ENCODE assay signal across 36 cellular contexts in genomic region chr20:8079976-8080375, GRCh38.
"Had no signal": no experiment of that assay in that cellular context is flagged by ENCODE, and none has a peak within 500 bp of the region (broad histone marks: within the 10 kb centered on the region; RNA-seq: fewer than 3 reads in every experiment).

No MANE protein-coding gene starts in this region.

- H3K27me3 ChIP-seq: ascending aorta, cardiac muscle cell had no signal

- H3K4me1 ChIP-seq: ascending aorta had no signal

- H3K27ac ChIP-seq: ascending aorta, cardiac muscle cell, VCaP had no signal

- H3K9me3 ChIP-seq: ascending aorta had no signal

- H3K36me3 ChIP-seq: ascending aorta, cardiac muscle cell had no signal

- DNase-seq: activated B cell treated with CpG ODN at 0.5 μM for 24 hours; activated CD4-positive, alpha-beta memory T cell treated with anti-CD3 and anti-CD28 coated beads for 36 hours; activated CD4-positive, alpha-beta T cell treated with anti-CD3 and anti-CD28 coated beads for 4 hours; activated CD4-positive, alpha-beta T cell treated with anti-CD3 and anti-CD28 coated beads, Interleukin-2, amount 10 ng/mL, durations not matched to agents 24 days and 14 days; activated CD4-positive, alpha-beta T cell treated with anti-CD3 and anti-CD28 coated beads, Interleukin-2, amount 50 U/mL, for 1 hour; activated CD4-positive, alpha-beta T cell treated with anti-CD3 and anti-CD28 coated beads, Interleukin-2, amount 50 U/mL, for 4 hours; activated CD4-positive, CD25-positive, alpha-beta regulatory T cell treated with anti-CD3 and anti-CD28 coated beads, Interleukin-2, amount 50 U/mL, for 72 hours; activated CD8-positive, alpha-beta memory T cell treated with anti-CD3 and anti-CD28 coated beads, Interleukin-2, amount 50 U/mL, for 4 hours; activated CD8-positive, alpha-beta T cell treated with anti-CD3 and anti-CD28 coated beads for 36 hours; activated effector memory CD4-positive, alpha-beta T cell treated with anti-CD3 and anti-CD28 coated beads, Interleukin-2, amount 50 U/mL, for 16 hours; activated gamma-delta T cell treated with Interleukin-2 at 50 U/mL for 16 hours; activated naive CD4-positive, alpha-beta T cell; activated naive CD4-positive, alpha-beta T cell treated with anti-CD3 and anti-CD28 coated beads for 36 hours; activated naive CD4-positive, alpha-beta T cell treated with anti-CD3 and anti-CD28 coated beads, Interleukin-2, amount 50 U/mL, for 16 hours; activated naive CD8-positive, alpha-beta T cell treated with anti-CD3 and anti-CD28 coated beads for 36 hours; activated T-cell treated with anti-CD3 and anti-CD28 coated beads for 4 hours; activated T-cell treated with anti-CD3 and anti-CD28 coated beads, Interleukin-2, amount 50 U/mL, for 1 hour; activated T-cell treated with anti-CD3 and anti-CD28 coated beads, Interleukin-2, amount 50 U/mL, for 4 hours; activated T-cell treated with anti-CD3 and anti-CD28 coated beads, Interleukin-2, amount 50 U/mL, for 72 hours; amygdala; anterior cingulate cortex; caudate nucleus; cerebellar nuclear complex; T-helper 1 cell; T-helper 2 cell; T-helper 9 cell had no signal

- H3K4me3 Mint-ChIP-seq: activated B cell treated with CpG ODN at 0.5 μM for 24 hours; activated CD4-positive, alpha-beta memory T cell treated with anti-CD3 and anti-CD28 coated beads for 36 hours; activated CD4-positive, alpha-beta T cell treated with anti-CD3 and anti-CD28 coated beads, Interleukin-2, amount 10 ng/mL, durations not matched to agents 24 days and 14 days; activated CD8-positive, alpha-beta T cell treated with anti-CD3 and anti-CD28 coated beads for 36 hours; activated naive CD4-positive, alpha-beta T cell treated with anti-CD3 and anti-CD28 coated beads for 36 hours; activated naive CD8-positive, alpha-beta T cell treated with anti-CD3 and anti-CD28 coated beads for 36 hours; activated T-cell treated with anti-CD3 and anti-CD28 coated beads, Interleukin-2, amount 50 U/mL, for 4 hours; activated T-cell treated with anti-CD3 and anti-CD28 coated beads, Interleukin-2, amount 50 U/mL, for 72 hours; activated T-helper 1 cell treated with anti-CD3 and anti-CD28 coated beads, Interleukin-12 subunit alpha, Interleukin-12 subunit beta, Interleukin-2, Interleukin-4 antibody, amounts not matched to agents 30 ng/mL and 10 ng/mL and 1 ng/mL, durations not matched to agents 14 hours and 24 hours and 36 hours; activated T-helper 17 cell treated with anti-CD3 and anti-CD28 coated beads, Interleukin-2, amount 50 U/mL, for 72 hours; brain; central memory CD8-positive, alpha-beta T cell; T-helper 1 cell treated with Interleukin-12 subunit alpha and Interleukin-12 subunit beta and Interleukin-4 antibody, amounts not matched to agents 30 μg/mL and 1 μg/mL, for 36 hours; T-helper 2 cell treated with Interferon-gamma antibody and Interleukin-4, amounts not matched to agents 5 μg/mL and 100 μg/mL, for 36 hours had no signal

- H3K36me3 Mint-ChIP-seq: activated CD4-positive, alpha-beta memory T cell treated with anti-CD3 and anti-CD28 coated beads for 36 hours; activated naive CD4-positive, alpha-beta T cell treated with anti-CD3 and anti-CD28 coated beads, Interleukin-2, amount 50 U/mL, for 72 hours; activated naive CD8-positive, alpha-beta T cell treated with anti-CD3 and anti-CD28 coated beads for 36 hours; brain had no signal

- H3K9me3 Mint-ChIP-seq: activated B cell treated with CpG ODN at 0.5 μM for 24 hours; activated CD4-positive, alpha-beta memory T cell treated with anti-CD3 and anti-CD28 coated beads for 36 hours; activated CD4-positive, alpha-beta T cell treated with anti-CD3 and anti-CD28 coated beads, Interleukin-2, amount 10 ng/mL, durations not matched to agents 24 days and 14 days; activated CD8-positive, alpha-beta T cell treated with anti-CD3 and anti-CD28 coated beads for 36 hours; activated naive CD4-positive, alpha-beta T cell treated with anti-CD3 and anti-CD28 coated beads for 36 hours; activated naive CD4-positive, alpha-beta T cell treated with anti-CD3 and anti-CD28 coated beads, Interleukin-2, amount 50 U/mL, for 72 hours; activated naive CD8-positive, alpha-beta T cell treated with anti-CD3 and anti-CD28 coated beads for 36 hours; activated T-cell treated with anti-CD3 and anti-CD28 coated beads, Interleukin-2, amount 50 U/mL, for 4 hours; activated T-cell treated with anti-CD3 and anti-CD28 coated beads, Interleukin-2, amount 50 U/mL, for 72 hours; activated T-helper 1 cell treated with anti-CD3 and anti-CD28 coated beads, Interleukin-12 subunit alpha, Interleukin-12 subunit beta, Interleukin-2, Interleukin-4 antibody, amounts not matched to agents 30 ng/mL and 10 ng/mL and 1 ng/mL, durations not matched to agents 14 hours and 24 hours and 36 hours; activated T-helper 17 cell treated with anti-CD3 and anti-CD28 coated beads, Interleukin-2, amount 50 U/mL, for 72 hours; brain; central memory CD8-positive, alpha-beta T cell; T-helper 1 cell treated with Interleukin-12 subunit alpha and Interleukin-12 subunit beta and Interleukin-4 antibody, amounts not matched to agents 30 μg/mL and 1 μg/mL, for 36 hours; T-helper 2 cell treated with Interferon-gamma antibody and Interleukin-4, amounts not matched to agents 5 μg/mL and 100 μg/mL, for 36 hours had no signal

- H3K4me3 ChIP-seq: ascending aorta, cardiac muscle cell had no signal

- H3K27me3 Mint-ChIP-seq: activated CD4-positive, alpha-beta memory T cell treated with anti-CD3 and anti-CD28 coated beads for 36 hours; activated CD4-positive, alpha-beta T cell treated with anti-CD3 and anti-CD28 coated beads, Interleukin-2, amount 10 ng/mL, durations not matched to agents 24 days and 14 days; activated CD8-positive, alpha-beta T cell treated with anti-CD3 and anti-CD28 coated beads for 36 hours; activated T-helper 17 cell treated with anti-CD3 and anti-CD28 coated beads, Interleukin-2, amount 50 U/mL, for 72 hours; brain; central memory CD8-positive, alpha-beta T cell had no signal

- ATAC-seq: activated CD8-positive, alpha-beta T cell treated with anti-CD3 and anti-CD28 coated beads for 36 hours; activated naive CD4-positive, alpha-beta T cell treated with anti-CD3 and anti-CD28 coated beads, Interleukin-2, amount 50 U/mL, for 72 hours; activated T-cell treated with anti-CD3 and anti-CD28 coated beads, Interleukin-2, amount 50 U/mL, for 4 hours; activated T-cell treated with anti-CD3 and anti-CD28 coated beads, Interleukin-2, amount 50 U/mL, for 72 hours; activated T-helper 17 cell treated with anti-CD3 and anti-CD28 coated beads, Interleukin-2, amount 50 U/mL, for 72 hours had no signal

- H3K4me1 Mint-ChIP-seq: activated B cell treated with CpG ODN at 0.5 μM for 24 hours; activated CD4-positive, alpha-beta T cell treated with anti-CD3 and anti-CD28 coated beads, Interleukin-2, amount 10 ng/mL, durations not matched to agents 24 days and 14 days; activated naive CD8-positive, alpha-beta T cell treated with anti-CD3 and anti-CD28 coated beads for 36 hours; activated T-helper 17 cell treated with anti-CD3 and anti-CD28 coated beads, Interleukin-2, amount 50 U/mL, for 72 hours; central memory CD8-positive, alpha-beta T cell had no signal

- H3K27ac Mint-ChIP-seq: activated B cell treated with CpG ODN at 0.5 μM for 24 hours; activated CD4-positive, alpha-beta memory T cell treated with anti-CD3 and anti-CD28 coated beads for 36 hours; activated CD4-positive, alpha-beta T cell treated with anti-CD3 and anti-CD28 coated beads, Interleukin-2, amount 10 ng/mL, durations not matched to agents 24 days and 14 days; activated CD8-positive, alpha-beta T cell treated with anti-CD3 and anti-CD28 coated beads for 36 hours; activated naive CD4-positive, alpha-beta T cell treated with anti-CD3 and anti-CD28 coated beads for 36 hours; activated naive CD4-positive, alpha-beta T cell treated with anti-CD3 and anti-CD28 coated beads, Interleukin-2, amount 50 U/mL, for 72 hours; activated naive CD8-positive, alpha-beta T cell treated with anti-CD3 and anti-CD28 coated beads for 36 hours; activated T-cell treated with anti-CD3 and anti-CD28 coated beads, Interleukin-2, amount 50 U/mL, for 72 hours; activated T-helper 1 cell treated with anti-CD3 and anti-CD28 coated beads, Interleukin-12 subunit alpha, Interleukin-12 subunit beta, Interleukin-2, Interleukin-4 antibody, amounts not matched to agents 30 ng/mL and 10 ng/mL and 1 ng/mL, durations not matched to agents 14 hours and 24 hours and 36 hours; activated T-helper 17 cell treated with anti-CD3 and anti-CD28 coated beads, Interleukin-2, amount 50 U/mL, for 72 hours; brain; T-helper 1 cell treated with Interleukin-12 subunit alpha and Interleukin-12 subunit beta and Interleukin-4 antibody, amounts not matched to agents 30 μg/mL and 1 μg/mL, for 36 hours; T-helper 2 cell treated with Interferon-gamma antibody and Interleukin-4, amounts not matched to agents 5 μg/mL and 100 μg/mL, for 36 hours had no signal
